ENCODE assay signal across 3 cellular contexts in the genomic region with DNA sequence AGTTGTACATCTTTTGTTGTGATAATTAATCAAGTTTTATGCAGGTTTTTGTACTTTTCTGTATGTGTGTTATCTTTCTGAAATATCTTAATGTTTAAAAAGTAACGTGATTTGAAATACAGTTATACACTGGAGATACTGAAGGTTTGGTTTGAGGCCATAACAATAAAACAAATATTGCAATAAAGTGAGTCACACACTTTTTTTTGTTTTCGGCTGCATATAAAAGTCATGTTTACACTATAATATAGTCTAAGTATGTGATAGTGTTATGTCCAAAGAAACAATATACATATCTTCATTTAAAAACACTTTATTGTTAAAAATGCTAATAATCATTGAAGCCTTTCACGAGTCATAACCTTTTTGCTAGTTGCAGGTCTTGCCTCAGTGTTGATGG.
"Had no signal": no experiment of that assay in that cellular context is flagged by ENCODE, and none has a peak within 500 bp of the region (broad histone marks: within the 10 kb centered on the region; RNA-seq: fewer than 3 reads in every experiment).

No MANE protein-coding gene starts in this region.

- ATAC-seq: GM12878 had no signal

- DNase-seq: GDM1, GF-D8 had no signal

- H3K4me3 ChIP-seq: GM12878 had no signal
